25 cellular contexts compared by ENCODE assay signal in the genomic region with DNA sequence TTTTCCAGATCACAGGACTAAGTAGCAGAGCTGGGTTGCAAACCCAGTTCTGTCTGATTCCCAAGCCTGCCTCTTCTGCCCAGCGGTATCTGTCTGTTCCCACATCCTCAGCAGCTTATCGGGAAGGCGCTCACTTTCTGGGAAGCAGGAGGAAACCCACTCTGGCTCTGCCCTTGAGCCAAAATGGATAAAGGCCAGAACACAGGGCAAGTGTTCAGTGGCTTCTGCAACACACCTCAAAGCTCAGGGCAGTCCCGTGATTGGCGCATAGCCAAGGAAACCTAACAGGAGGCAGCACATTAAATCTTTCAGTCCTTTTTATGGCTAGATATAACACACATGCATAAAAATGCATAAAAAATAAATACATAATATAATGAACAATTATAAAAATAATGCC.
DNase-seq lines count a peak whose midpoint lies in the region; ATAC-seq, FAIRE-seq and TF ChIP-seq lines count a peak whose summit lies in the region.
"Had no signal": no experiment of that assay in that cellular context is flagged by ENCODE, and none has a peak within 500 bp of the region (broad histone marks: within the 10 kb centered on the region; RNA-seq: fewer than 3 reads in every experiment).

No MANE protein-coding gene starts in this region.

- H3K27ac ChIP-seq in heart left ventricle = peak overlapping the region in 2 of 12 donors; percentile 10 to 24
- peak overlapping the region; percentile 15 for H3K27ac ChIP-seq in KOPT-K1 (ENCODE audit: low read depth, low read length, poor library complexity, severe bottlenecking)
- no peak overlapping the region for H3K27ac ChIP-seq in K562 (ENCODE audit: extremely low read depth, low read depth, low read length)
- no peak overlapping the region for H3K27ac ChIP-seq in PC-9
- H3K27ac ChIP-seq: SK-N-MC had no signal

- no peak overlapping the region for H3K9ac ChIP-seq in K562 (ENCODE audit: insufficient read depth in 1 of 2, low read depth in 2 of 2, low read length in 2 of 2)

- H3K9me1 ChIP-seq in K562 (ENCODE audit: control insufficient read depth, insufficient read depth, low read length) = no peaks in the 10 kb centered on the region

- no peak overlapping the region for H3K4me3 ChIP-seq in heart left ventricle
- H3K4me3 ChIP-seq in K562 = no peak overlapping the region
- H3K4me3 ChIP-seq in PC-9 = no peak overlapping the region
- H3K4me3 ChIP-seq: GM23338, SK-N-MC had no signal

- H2AFZ ChIP-seq in K562 (ENCODE audit: low read depth, low read length) (no peak overlapping the region), PC-9 (no peak overlapping the region)
- H2AFZ ChIP-seq: GM23338 had no signal

- no peaks in the 10 kb centered on the region for H3K9me3 ChIP-seq in heart left ventricle
- no peaks in the 10 kb centered on the region for H3K9me3 ChIP-seq in KOPT-K1 (ENCODE audit: insufficient read depth, low read length, poor library complexity, severe bottlenecking)
- no peaks in the 10 kb centered on the region for H3K9me3 ChIP-seq in K562 (replicated peaks; ENCODE audit: control insufficient read depth, insufficient read depth, low read depth, low read length)
- H3K9me3 ChIP-seq in PC-9 (ENCODE audit: insufficient read depth, low read depth) = no peaks in the 10 kb centered on the region

- POLR2A ChIA-PET in K562 (lab: Yijun Ruan, JAX) (no interaction called here), PC-9 (lab: Charles Lee; ENCODE audit: unreplicated experiment) (interaction anchor here (0.6 kb wide), 1 partner anchor 14 kb away, joined by 11 read pairs; no protein-coding TSS in a partner anchor)

- CTCF ChIA-PET in K562 (lab: Yijun Ruan, JAX; ENCODE audit: low intra/inter-chr PET ratio) (no interaction called here), PC-9 (lab: Charles Lee) (no interaction called here)

- H3K79me2 ChIP-seq in K562 (ENCODE audit: control insufficient read depth, insufficient read depth, low read length) (no peaks in the 10 kb centered on the region), PC-9 (ENCODE audit: low read depth) (no peaks in the 10 kb centered on the region)

- TF ChIP-seq CTCF in heart left ventricle (IDR thresholded peaks at IDR 0.05) (no peak), K562 (IDR thresholded peaks at IDR 0.05 in 2 of 3, conservative IDR thresholded peaks at IDR 0.05 in 1 of 3; ENCODE audit: insufficient read depth in 2 of 3, low read depth in 1 of 3, low read length in 3 of 3) (no peak), PC-9 (conservative IDR thresholded peaks at IDR 0.05) (no peak)

- FAIRE-seq in K562 (lab: Jason Lieb, UNC) = no peak
- FAIRE-seq: GM12891, GM18507, RCC 7860 had no signal

- 46 to 67% (median 50%) methylated on average over 5 of the region's 5 CpGs for WGBS in heart left ventricle, 4 donors
- 48% methylated on average over 5 of the region's 5 CpGs for WGBS in K562 (ENCODE audit: insufficient coverage, low coverage, missing lambda C conversion rate)

- no peaks in the 10 kb centered on the region for H3F3A ChIP-seq in PC-9 (ENCODE audit: insufficient read depth, low read depth)

- no peaks in the 10 kb centered on the region for H3K36me3 ChIP-seq in heart left ventricle
- no peaks in the 10 kb centered on the region for H3K36me3 ChIP-seq in KOPT-K1 (ENCODE audit: insufficient read depth, low read length)
- no peaks in the 10 kb centered on the region for H3K36me3 ChIP-seq in K562 (ENCODE audit: control insufficient read depth, insufficient read depth, low read length)
- no peaks in the 10 kb centered on the region for H3K36me3 ChIP-seq in PC-9 (ENCODE audit: low read depth)

- TF ChIP-seq POLR2A in heart left ventricle (IDR thresholded peaks at IDR 0.05) (no peak), K562 (conservative IDR thresholded peaks at IDR 0.05) (no peak)

- in situ Hi-C loops in K562 (cut with MboI) = no loop called here

- H4K20me1 ChIP-seq in K562 (replicated peaks; ENCODE audit: control insufficient read depth, insufficient read depth, low read length) (peaks cover 9% of the 10 kb centered on the region; the same call in 1 of the 2 replicates), PC-9 (ENCODE audit: insufficient read depth) (no peaks in the 10 kb centered on the region)

- no peaks in the 10 kb centered on the region for H3K9me2 ChIP-seq in PC-9 (ENCODE audit: insufficient read depth)

- peaks cover 0 to 27% (median 6%) of the 10 kb centered on the region in 12 donors for H3K4me1 ChIP-seq in heart left ventricle
- H3K4me1 ChIP-seq in K562 (replicated peaks in 1 of 2; ENCODE audit: control insufficient read depth in 2 of 2, insufficient read depth in 2 of 2, low read length in 2 of 2) = no peaks in the 10 kb centered on the region
- no peaks in the 10 kb centered on the region for H3K4me1 ChIP-seq in PC-9 (replicated peaks; ENCODE audit: insufficient read depth)

- intact Hi-C loops in heart left ventricle (cut with DNase I) = no loop called here
- intact Hi-C loops in cardiac septum (cut with DNase I) = no loop called here
- intact Hi-C loops in K562 (cut with micrococcal nuclease) = no loop called here
- intact Hi-C loops in PC-9 (cut with micrococcal nuclease; ENCODE audit: unreplicated experiment) = no loop called here

- BruUV-seq in K562 (replicated peaks; lab: Mats Ljungman, UMichigan) (no TSS peak), PC-9 (replicated peaks; lab: Mats Ljungman, UMichigan) (no TSS peak)

- peak in 2 of 5 donors; percentile 56 to 63 for DNase-seq in heart left ventricle
- no peak for DNase-seq in cardiac septum (ENCODE audit: low spot score)
- DNase-seq in K562 (ENCODE audit: extremely low read depth in 1 of 4, low spot score in 3 of 4) = no peak
- no peak for DNase-seq in PC-9
- no peak for DNase-seq in HPDE6-E6E7 (ENCODE audit: extremely low spot score)
- DNase-seq in dedifferentiated amniotic fluid mesenchymal stem cell (ENCODE audit: extremely low spot score) = no peak
- DNase-seq: ACHN; CD4-positive, CD25-positive, alpha-beta regulatory T cell; COR-L47; DMS153; EL; HCEC 1CT; KBM-7; NCI-H1417; NCI-H187; NCI-H2171; NCI-H526; NK-92 treated with Interleukin-12 subunit alpha and Interleukin-12 subunit beta, amount 100 ng/mL, for 24 hours; T-helper 1 cell had no signal

- TF ChIP-seq EP300 in K562 (IDR thresholded peaks at IDR 0.05; ENCODE audit: low read length) = no peak

- no peak overlapping the region for H3K4me2 ChIP-seq in K562 (ENCODE audit: insufficient read depth, low read length)
- no peak overlapping the region for H3K4me2 ChIP-seq in PC-9
- H3K4me2 ChIP-seq: GM23338 had no signal

- TF ChIP-seq RAD21 in K562 (CRISPR knock-in tag; conservative IDR thresholded peaks at IDR 0.05 in 1 of 2, IDR thresholded peaks at IDR 0.05 in 1 of 2) = no peak

- H3K27me3 ChIP-seq in heart left ventricle (no peaks in the 10 kb centered on the region), K562 (ENCODE audit: control insufficient read depth in 2 of 2, insufficient read depth in 2 of 2, low read length in 2 of 2) (peaks cover 0 to 17% of the 10 kb centered on the region in 2 experiments; a peak in 1 of 5 replicates), PC-9 (ENCODE audit: insufficient read depth, low read depth) (no peaks in the 10 kb centered on the region)

- ATAC-seq in heart left ventricle (peak in 3 of 4 donors; percentile 31 to 53 (median 41)), K562 (no peak)
- ATAC-seq: GM23338 had no signal

TF ChIP-seq in K562, 482 proteins besides CTCF, POLR2A, EP300 and RAD21:
- TF ChIP-seq SMAD4 (CRISPR knock-in tag; conservative IDR thresholded peaks at IDR 0.05) (no peak), NFIC (IDR thresholded peaks at IDR 0.05) (peak; percentile 68)
TF ChIP-seq in K562: peak in this region for 1.
